Comparison of ENCODE assay signal across 8 cellular contexts in the genomic region with DNA sequence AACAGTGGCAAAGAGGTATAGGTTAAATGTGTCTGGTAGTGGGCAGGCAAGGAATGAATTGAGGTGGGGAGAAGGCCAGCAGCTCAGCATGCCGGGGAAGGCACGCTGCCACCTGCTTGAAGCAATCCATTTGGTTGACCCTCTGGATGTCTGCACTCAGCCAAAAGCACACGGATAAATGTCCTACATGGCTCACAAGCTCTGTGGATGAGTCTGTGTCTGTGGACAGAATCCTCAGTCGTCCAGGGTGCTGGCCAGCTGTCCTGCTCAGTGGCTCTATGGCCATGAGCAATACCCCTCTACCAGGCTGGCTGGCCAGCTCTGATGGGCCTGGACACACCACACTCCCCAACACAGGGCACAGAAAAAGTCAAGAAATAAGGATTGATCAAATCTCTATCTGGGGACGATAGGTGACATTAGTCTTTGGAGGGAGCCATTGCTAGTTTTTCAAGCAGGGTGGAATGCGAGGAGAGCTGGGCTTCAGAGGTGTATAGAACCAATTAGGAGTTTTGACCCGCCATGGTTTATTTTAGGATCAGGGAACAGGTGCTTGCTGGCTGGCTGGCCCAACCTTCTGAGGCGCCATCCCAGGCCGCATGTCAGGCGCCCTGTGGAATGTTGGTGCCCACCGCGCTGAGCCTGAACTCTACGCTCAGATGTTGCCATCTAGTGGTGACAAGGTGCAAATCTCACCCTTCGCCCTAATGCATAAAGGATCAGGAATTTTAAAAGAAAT.
DNase-seq lines count a peak whose midpoint lies in the region; ATAC-seq and TF ChIP-seq lines count a peak whose summit lies in the region.

No MANE protein-coding gene starts in this region.

- no peaks in the 10 kb centered on the region for H3F3A ChIP-seq in MM.1S (ENCODE audit: insufficient read depth, low read length)

- H3K9me3 ChIP-seq in MM.1S (replicated peaks; ENCODE audit: insufficient read depth, low read length), result no peaks in the 10 kb centered on the region

- peak overlapping the region; percentile 33; the same call in 1 of the 2 replicates for H3K4me2 ChIP-seq in MM.1S (ENCODE audit: low read depth, low read length)

- no peak overlapping the region for H3K9ac ChIP-seq in MM.1S (ENCODE audit: low read length)

- no peaks in the 10 kb centered on the region for H4K20me1 ChIP-seq in MM.1S (ENCODE audit: insufficient read depth, low read length)

- TF ChIP-seq CTCF in MM.1S (IDR thresholded peaks at IDR 0.05; ENCODE audit: low read length) (peak; percentile 90), VCaP (conservative IDR thresholded peaks at IDR 0.05) (peak; percentile 96), fibroblast of villous mesenchyme (IDR thresholded peaks at IDR 0.05; ENCODE audit: insufficient read depth, low read depth, low read length) (peak; percentile 84), omental fat pad (IDR thresholded peaks at IDR 0.05) (peak in 2 of 3 donors; percentile 42 to 59)

- H3K27ac ChIP-seq in MM.1S (ENCODE audit: low read length) (no peak overlapping the region), VCaP (peak overlapping the region; percentile 51; the same call in 1 of the 2 replicates)

- H3K4me3 ChIP-seq in MM.1S (ENCODE audit: low read length) (no peak overlapping the region), fibroblast of villous mesenchyme (ENCODE audit: low read depth, low read length) (no peak overlapping the region)

- DNase-seq in Right ventricle myocardium inferior (ENCODE audit: missing footprints) (peak; percentile 77), cardiac septum (ENCODE audit: low spot score) (no peak), GOT3 (lab: John Stamatoyannopoulos, UW) (peak; percentile 25), MM.1S (peak; percentile 46), fibroblast of villous mesenchyme (ENCODE audit: low read depth) (peak; percentile 74), omental fat pad (ENCODE audit: low spot score) (no peak), OCI-M2 (lab: John Stamatoyannopoulos, UW; ENCODE audit: unreplicated experiment) (no peak)

- H3K27me3 ChIP-seq in MM.1S (replicated peaks; ENCODE audit: insufficient read depth, low read length), result no peaks in the 10 kb centered on the region

- H3K4me1 ChIP-seq in MM.1S (ENCODE audit: low read length), result no peaks in the 10 kb centered on the region

- peak; percentile 81 for ATAC-seq in Right ventricle myocardium inferior
- ATAC-seq in omental fat pad (ENCODE audit: low FRiP score), result peak; percentile 73

- intact Hi-C loops in Right ventricle myocardium inferior (cut with DNase I), result loop anchor here (2.0 to 10.0 kb wide), 6 partner anchors 156 to 1166 kb away; no protein-coding TSS in a partner anchor
- intact Hi-C loops in cardiac septum (cut with DNase I), result loop anchor here (2.0 to 10.0 kb wide), 4 partner anchors 154 to 1166 kb away; no protein-coding TSS in a partner anchor

- H3K36me3 ChIP-seq in MM.1S (replicated peaks; ENCODE audit: insufficient read depth, low read length), result no peaks in the 10 kb centered on the region

- H3K9me2 ChIP-seq in MM.1S (replicated peaks; ENCODE audit: insufficient read depth, low read length), result no peaks in the 10 kb centered on the region

- peak overlapping the region; percentile 28; the same call in 1 of the 2 replicates for H2AFZ ChIP-seq in MM.1S (ENCODE audit: low read length)

- no peaks in the 10 kb centered on the region for H3K79me2 ChIP-seq in MM.1S (ENCODE audit: low read length)

Comparison
In these comparisons a context has a peak if more than half of its experiments do, and no peak if none do; other contexts are left out.
1. DNase-seq: peak in Right ventricle myocardium inferior (single experiment), GOT3 (single experiment), MM.1S (single experiment) and fibroblast of villous mesenchyme (single experiment); none in cardiac septum (single experiment), omental fat pad (single experiment) and OCI-M2 (single experiment).
2. Peak in every context shown above with its lines, with median percentiles within 50 percentile points of each other: CTCF ChIP-seq.